In genomic region chr1:24695202-24695974, GRCh38 we compare ENCODE assay signal across 13 cellular contexts. TPM values are rescaled to one million over a fixed set of nuclear protein-coding genes. Genes with fewer than 3 reads are reported as not detected.
DNase-seq lines count a peak whose midpoint lies in the region; ATAC-seq and TF ChIP-seq lines count a peak whose summit lies in the region.
"Had no signal": no experiment of that assay in that cellular context is flagged by ENCODE, and none has a peak within 500 bp of the region (broad histone marks: within the 10 kb centered on the region; RNA-seq: fewer than 3 reads in every experiment).

No MANE protein-coding gene starts in this region.

- POLR2A ChIA-PET in Panc1 (lab: Charles Lee) (no interaction called here), PC-9 (lab: Charles Lee; ENCODE audit: unreplicated experiment) (no interaction called here)

- H3K4me1 ChIP-seq in Panc1 (ENCODE audit: control insufficient read depth, insufficient read depth, low read length): no peaks in the 10 kb centered on the region
- H3K4me1 ChIP-seq in mucosa of descending colon (ENCODE audit: low read depth): no peaks in the 10 kb centered on the region
- H3K4me1 ChIP-seq in PC-9 (replicated peaks; ENCODE audit: insufficient read depth): no peaks in the 10 kb centered on the region

- peak; percentile 23; the same call in 1 of the 2 replicates for ATAC-seq in Panc1
- peak; percentile 46 for ATAC-seq in mucosa of descending colon
- no peak for ATAC-seq in HG03097 (IDR thresholded peaks at IDR 0.05; ENCODE audit: low FRiP score, unreplicated experiment)
- ATAC-seq: naive thymus-derived CD4-positive, alpha-beta T cell had no signal

- no peaks in the 10 kb centered on the region for H3K27me3 ChIP-seq in Panc1 (ENCODE audit: control insufficient read depth, insufficient read depth, low read length)
- H3K27me3 ChIP-seq in PC-9 (ENCODE audit: insufficient read depth, low read depth): no peaks in the 10 kb centered on the region
- H3K27me3 ChIP-seq: hepatocyte had no signal

- peak; percentile 46 for DNase-seq in CD1c-positive myeloid dendritic cell (ENCODE audit: extremely low spot score)
- no peak for DNase-seq in Panc1 (ENCODE audit: low read depth, low spot score)
- DNase-seq in fibroblast of villous mesenchyme (ENCODE audit: low read depth): peak; percentile 43
- DNase-seq in mucosa of descending colon: peak in 1 of 3 donors; percentile 43
- DNase-seq in NCI-H187 treated with DMSO at 0.1 percent for 48 hours (lab: John Stamatoyannopoulos, UW): no peak
- DNase-seq in ecto neural progenitor cell (ENCODE audit: low spot score): no peak
- DNase-seq in PC-9: no peak
- DNase-seq: naive thymus-derived CD4-positive, alpha-beta T cell; NCI-H1436 had no signal

- H4K20me1 ChIP-seq in PC-9 (ENCODE audit: insufficient read depth): no peaks in the 10 kb centered on the region

- no peak overlapping the region for H3K4me2 ChIP-seq in PC-9
- H3K4me2 ChIP-seq: hepatocyte had no signal

- no peak overlapping the region for H3K4me3 ChIP-seq in Panc1 (ENCODE audit: low read depth in 2 of 2, low read length in 2 of 2)
- no peak overlapping the region for H3K4me3 ChIP-seq in fibroblast of villous mesenchyme (ENCODE audit: low read depth, low read length)
- no peak overlapping the region for H3K4me3 ChIP-seq in mucosa of descending colon
- no peak overlapping the region for H3K4me3 ChIP-seq in PC-9
- H3K4me3 ChIP-seq: hepatocyte, skin epidermis had no signal

- intact Hi-C loops in Panc1 (cut with micrococcal nuclease; ENCODE audit: unreplicated experiment): no loop called here
- intact Hi-C loops in mucosa of descending colon (cut with DNase I, micrococcal nuclease): no loop called here
- intact Hi-C loops in PC-9 (cut with micrococcal nuclease; ENCODE audit: unreplicated experiment): no loop called here

- H3K36me3 ChIP-seq in Panc1 (ENCODE audit: control insufficient read depth, insufficient read depth, low read length) (no peaks in the 10 kb centered on the region), mucosa of descending colon (ENCODE audit: low read depth) (no peaks in the 10 kb centered on the region), PC-9 (ENCODE audit: low read depth) (no peaks in the 10 kb centered on the region)

- H3K79me2 ChIP-seq in PC-9 (ENCODE audit: low read depth): no peaks in the 10 kb centered on the region
- H3K79me2 ChIP-seq: hepatocyte had no signal

- no TSS peak for BruUV-seq in Panc1 (replicated peaks; lab: Mats Ljungman, UMichigan)
- BruUV-seq in PC-9 (replicated peaks; lab: Mats Ljungman, UMichigan): no TSS peak

- no peak overlapping the region for H2AFZ ChIP-seq in PC-9
- H2AFZ ChIP-seq: hepatocyte had no signal

- TF ChIP-seq CTCF in Panc1 (IDR thresholded peaks at IDR 0.05): no peak
- no peak for TF ChIP-seq CTCF in fibroblast of villous mesenchyme (IDR thresholded peaks at IDR 0.05; ENCODE audit: insufficient read depth, low read depth, low read length)
- TF ChIP-seq CTCF in mucosa of descending colon (IDR thresholded peaks at IDR 0.05): no peak
- TF ChIP-seq CTCF in PC-9 (conservative IDR thresholded peaks at IDR 0.05): no peak

- H3K27ac ChIP-seq in Panc1 (ENCODE audit: low read length) (no peak overlapping the region), PC-9 (no peak overlapping the region)
- H3K27ac ChIP-seq: C4-2B, hepatocyte had no signal

- H3K9me3 ChIP-seq in Panc1 (ENCODE audit: control insufficient read depth, insufficient read depth, low read depth, low read length): no peaks in the 10 kb centered on the region
- H3K9me3 ChIP-seq in mucosa of descending colon: no peaks in the 10 kb centered on the region
- H3K9me3 ChIP-seq in PC-9 (ENCODE audit: insufficient read depth, low read depth): no peaks in the 10 kb centered on the region

- in situ Hi-C loops in Panc1 (cut with HindIII; ENCODE audit: low pct_unique_long_range_greater_than_20kb, low sequenced_read_pairs): no loop called here

- no peaks in the 10 kb centered on the region for H3F3A ChIP-seq in PC-9 (ENCODE audit: insufficient read depth, low read depth)

- CTCF ChIA-PET in Panc1 (lab: Charles Lee): no interaction called here
- CTCF ChIA-PET in PC-9 (lab: Charles Lee): interaction anchor here (0.5 to 0.6 kb wide), 2 partner anchors 12 kb away, joined by 4 to 5 read pairs; no protein-coding TSS in a partner anchor

- H3K9me2 ChIP-seq in PC-9 (ENCODE audit: insufficient read depth): no peaks in the 10 kb centered on the region

RNA-seq across cellular contexts. Expression of gene CLIC4, which starts 49.9 kb away (rescaled TPM):
- total RNA-seq in Panc1 (2021; ENCODE audit: unreplicated experiment) (123 TPM), fibroblast of villous mesenchyme (411 and 544 TPM in 2 replicates), mucosa of descending colon (100 to 1,000 TPM in 1 of 3 donors, 10 to 100 TPM in 2; 33.0 to 176 (median 52.4) TPM), PC-9 (2021) (94.6 and 123 TPM in 2 replicates)
- polyA plus RNA-seq in Panc1 (2012; ENCODE audit: insufficient read length): 162 TPM

RNA-seq across cellular contexts. Expression of gene SRRM1, which starts 52.3 kb away (rescaled TPM):
- total RNA-seq in Panc1 (2021; ENCODE audit: unreplicated experiment) (160 TPM), fibroblast of villous mesenchyme (49.9 and 62.2 TPM in 2 replicates), mucosa of descending colon (100 to 1,000 TPM; 117 to 131 (median 120) TPM), PC-9 (2021) (111 and 124 TPM in 2 replicates)
- polyA plus RNA-seq in Panc1 (2012; ENCODE audit: insufficient read length): 60.9 TPM

Comparison
In these comparisons a context has a peak if more than half of its experiments do, and no peak if none do; other contexts are left out.
1. DNase-seq: peak in CD1c-positive myeloid dendritic cell (single experiment) and fibroblast of villous mesenchyme (single experiment); none in Panc1 (single experiment), NCI-H187 treated with DMSO at 0.1 percent for 48 hours (single experiment), ecto neural progenitor cell (single experiment) and PC-9 (0 of 2).